Comparison of ENCODE assay signal across 2 cellular contexts in the genomic region with DNA sequence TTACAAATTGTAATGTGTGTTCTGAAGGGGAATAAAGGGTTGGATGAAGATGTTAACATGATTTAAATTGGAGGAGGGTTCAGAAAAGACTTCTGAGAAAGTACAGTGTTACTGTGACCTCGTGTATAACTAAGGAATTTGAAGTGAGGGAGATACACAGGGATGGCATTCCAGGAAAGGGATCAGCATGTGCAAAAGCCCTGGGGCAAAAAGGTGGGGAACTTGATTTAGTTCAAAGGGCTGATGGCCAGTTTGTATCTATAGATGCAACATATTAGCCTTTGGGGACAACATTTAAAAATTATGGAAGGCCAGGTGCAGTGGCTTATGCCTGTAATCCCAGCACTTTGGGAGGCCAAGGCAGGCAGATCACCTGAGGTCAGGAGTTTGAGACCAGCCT.
TF ChIP-seq lines count a peak whose summit lies in the region.

No MANE protein-coding gene starts in this region.

TF ChIP-seq in GM23338, 12 proteins besides CTCF, POLR2A, EP300 and RAD21:
- TF ChIP-seq ZNF462 (CRISPR knock-in tag; IDR thresholded peaks at IDR 0.05) (no peak), ETS1 (IDR thresholded peaks at IDR 0.05) (no peak), STAT1 (IDR thresholded peaks at IDR 0.05; ENCODE audit: unreplicated experiment) (no peak), EZH2 (IDR thresholded peaks at IDR 0.05; ENCODE audit: low read depth, unreplicated experiment) (no peak), CREB1 (CRISPR knock-in tag; IDR thresholded peaks at IDR 0.05; ENCODE audit: low read depth) (no peak), ZNF331 (CRISPR knock-in tag; IDR thresholded peaks at IDR 0.05; ENCODE audit: low read depth) (no peak), EZH2phosphoT487 (IDR thresholded peaks at IDR 0.05; ENCODE audit: unreplicated experiment) (no peak)

TF ChIP-seq in K562, 482 proteins besides CTCF, POLR2A, EP300 and RAD21:
- TF ChIP-seq RBM25 (IDR thresholded peaks at IDR 0.05; ENCODE audit: low read depth, low read length, severe bottlenecking) = peak; percentile 22
- no peak for TF ChIP-seq ZNF12 (CRISPR knock-in tag; IDR thresholded peaks at IDR 0.05)
- no peak for TF ChIP-seq HNRNPUL1 (IDR thresholded peaks at IDR 0.05; ENCODE audit: low read length)
TF ChIP-seq in K562: peak in this region for 1.
